ENCODE assay signal across 24 cellular contexts in genomic region chr18:79705272-79705671, GRCh38.
"Had no signal": no experiment of that assay in that cellular context is flagged by ENCODE, and none has a peak within 500 bp of the region (broad histone marks: within the 10 kb centered on the region; RNA-seq: fewer than 3 reads in every experiment).

No MANE protein-coding gene starts in this region.

- H3K9me3 Mint-ChIP-seq: IgD-negative memory B cell had no signal

- H3K4me3 Mint-ChIP-seq: IgD-negative memory B cell had no signal

- H3K27me3 ChIP-seq: Peyer's patch had no signal

- DNase-seq: Kasumi-1; MM.1S; NCI-H1092 treated with DMSO at 0.1 percent for 48 hours; NCI-H1436; NCI-H187; NCI-H2029; NCI-H2081 treated with DMSO at 0.1 percent for 48 hours; NCI-H2171; NCI-H226; NCI-H446; NCI-H510A; NCI-H524 treated with DMSO at 0.1 percent for 48 hours; NCI-H69; NCI-H774; NK-92 treated with Interleukin-12 subunit alpha and Interleukin-12 subunit beta, amount 100 ng/mL, for 24 hours; OCI-M1; PC-9; Peyer's patch; SHP77; SK-N-SH had no signal

- H3K4me3 ChIP-seq: K562, PC-9, Peyer's patch had no signal

- H3K27me3 Mint-ChIP-seq: IgD-negative memory B cell had no signal

- ATAC-seq: K562 had no signal

- H3K4me1 ChIP-seq: Peyer's patch had no signal

- H3K9me3 ChIP-seq: Peyer's patch, SK-N-SH had no signal

- H3K27ac ChIP-seq: HL-60, KMS-11, PC-9, Peyer's patch had no signal
